ENCODE assay signal across 9 cellular contexts in genomic region chr3:51637941-51638471, GRCh38. TPM values are rescaled to one million over a fixed set of nuclear protein-coding genes. Genes with fewer than 3 reads are reported as not detected.
DNase-seq lines count a peak whose midpoint lies in the region; ATAC-seq, FAIRE-seq and TF ChIP-seq lines count a peak whose summit lies in the region.
"Had no signal": no experiment of that assay in that cellular context is flagged by ENCODE, and none has a peak within 500 bp of the region (broad histone marks: within the 10 kb centered on the region; RNA-seq: fewer than 3 reads in every experiment).

No MANE protein-coding gene starts in this region.

- TF ChIP-seq POLR2A in HCT116 (IDR thresholded peaks at IDR 0.05; ENCODE audit: borderline replicate concordance, extremely low read depth, insufficient read depth, insufficient read length): no peak

- ATAC-seq in HCT116: peak; percentile 97

- no peaks in the 10 kb centered on the region for H3K9me2 ChIP-seq in HCT116 (ENCODE audit: insufficient read depth)

- no peaks in the 10 kb centered on the region for H3F3A ChIP-seq in smooth muscle cell (ENCODE audit: low read depth)

- H4K20me1 ChIP-seq in HCT116 (ENCODE audit: insufficient read depth) (no peaks in the 10 kb centered on the region), smooth muscle cell (ENCODE audit: low read depth) (no peaks in the 10 kb centered on the region)

- DNase-seq in DMS53 (lab: John Stamatoyannopoulos, UW) (peak; percentile 54), DMS53 treated with DMSO at 0.1 percent for 48 hours (lab: John Stamatoyannopoulos, UW; ENCODE audit: unreplicated experiment) (no peak), HCT116 (ENCODE audit: low read depth, low spot score) (peak; percentile 73), NCI-H2171 treated with DMSO at 0.1 percent for 48 hours (lab: John Stamatoyannopoulos, UW) (peak; percentile 52), globus pallidus (ENCODE audit: low spot score) (peak; percentile 4), smooth muscle cell (lab: John Stamatoyannopoulos, UW; ENCODE audit: unreplicated experiment) (no peak), frontal cortex (ENCODE audit: low spot score in 2 of 2) (no peak)
- peak; percentile 6 for DNase-seq in activated CD4-positive, alpha-beta T cell treated with anti-CD3 and anti-CD28 coated beads, Interleukin-2, amount 50 U/mL, for 1 hour

- H3K9me3 ChIP-seq in HCT116 (ENCODE audit: control insufficient read depth in 1 of 2, insufficient read depth in 1 of 2, low read depth in 1 of 2, low read length in 2 of 2) (no peaks in the 10 kb centered on the region), smooth muscle cell (replicated peaks; ENCODE audit: low read depth) (no peaks in the 10 kb centered on the region)
- H3K9me3 ChIP-seq: BLaER1 had no signal

- FAIRE-seq in frontal cortex (lab: Jason Lieb, UNC): no peak

- no peak overlapping the region for H3K27ac ChIP-seq in HCT116 (ENCODE audit: low read depth, low read length)
- no peak overlapping the region for H3K27ac ChIP-seq in smooth muscle cell (ENCODE audit: low read depth)
- H3K27ac ChIP-seq: BLaER1 had no signal

- no peak overlapping the region for H3K9ac ChIP-seq in HCT116 (ENCODE audit: low read length)
- no peak overlapping the region for H3K9ac ChIP-seq in smooth muscle cell (ENCODE audit: low read depth)
- H3K9ac ChIP-seq: BLaER1 had no signal

- RAD21 ChIA-PET in HCT116 (lab: Charles Lee; ENCODE audit: low non-redundant PET in 1 of 2, low total read pairs in 2 of 2, uncharacterized antibody in 2 of 2, unreplicated experiment in 2 of 2): no interaction called here

- TF ChIP-seq CTCF in HCT116 (IDR thresholded peaks at IDR 0.05 in 2 of 3, conservative IDR thresholded peaks at IDR 0.05 in 1 of 3; ENCODE audit: borderline replicate concordance in 1 of 3, insufficient read depth in 1 of 3, low read depth in 2 of 3, low read length in 2 of 3) (peak; percentile 94 to 99 (median 95)), smooth muscle cell (IDR thresholded peaks at IDR 0.05; ENCODE audit: borderline replicate concordance, insufficient read depth, poor library complexity, severe bottlenecking) (peak; percentile 43)

- 76% methylated on average over 6 of the region's 6 CpGs for WGBS in smooth muscle cell (ENCODE audit: low lambda C conversion rate)

- TF ChIP-seq RAD21 in HCT116 (IDR thresholded peaks at IDR 0.05; ENCODE audit: low read depth): peak; percentile 82

- no TSS peak for BruUV-seq in HCT116 (replicated peaks; lab: Mats Ljungman, UMichigan)

- intact Hi-C loops in HCT116 (cut with micrococcal nuclease): loop anchor here (1.0 to 2.0 kb wide), 2 partner anchors 31 to 136 kb away; no protein-coding TSS in a partner anchor

- H2AFZ ChIP-seq in HCT116 (ENCODE audit: low read depth, low read length, poor library complexity, severe bottlenecking) (no peak overlapping the region), smooth muscle cell (ENCODE audit: low read depth) (no peak overlapping the region)

- CTCF ChIA-PET in HCT116 (lab: Charles Lee): interaction anchor here (1.2 kb wide), 1 partner anchor 136 kb away, joined by 8 read pairs; no protein-coding TSS in a partner anchor

- no peaks in the 10 kb centered on the region for H3K79me2 ChIP-seq in HCT116 (ENCODE audit: insufficient read depth, low read length)
- H3K79me2 ChIP-seq in smooth muscle cell (ENCODE audit: low read depth): no peaks in the 10 kb centered on the region

- peaks cover 21 to 29% of the 10 kb centered on the region in 2 experiments; a peak in 3 of 4 replicates for H3K36me3 ChIP-seq in HCT116 (ENCODE audit: control insufficient read depth in 1 of 2, insufficient read depth in 2 of 2, low read length in 2 of 2)
- H3K36me3 ChIP-seq in smooth muscle cell (ENCODE audit: low read depth): peaks cover 14% of the 10 kb centered on the region

- H3K4me1 ChIP-seq in HCT116 (ENCODE audit: control insufficient read depth in 1 of 2, insufficient read depth in 2 of 2, low read length in 2 of 2) (no peaks in the 10 kb centered on the region; a peak in 1 of 4 replicates), smooth muscle cell (ENCODE audit: low read depth) (no peaks in the 10 kb centered on the region)
- H3K4me1 ChIP-seq: BLaER1 had no signal

- H3K4me3 ChIP-seq in HCT116 (replicated peaks in 1 of 2; ENCODE audit: low read depth in 1 of 2, low read length in 2 of 2) (no peak overlapping the region), smooth muscle cell (no peak overlapping the region)
- H3K4me3 ChIP-seq: BLaER1 had no signal

- POLR2A ChIA-PET in HCT116 (lab: Charles Lee): no interaction called here

- H3K27me3 ChIP-seq in HCT116 (ENCODE audit: insufficient read depth, low read length) (no peaks in the 10 kb centered on the region), smooth muscle cell (ENCODE audit: low read depth) (no peaks in the 10 kb centered on the region)
- H3K27me3 ChIP-seq: BLaER1 had no signal

- H3K4me2 ChIP-seq in HCT116 (ENCODE audit: low read length): no peak overlapping the region
- no peak overlapping the region for H3K4me2 ChIP-seq in smooth muscle cell
- H3K4me2 ChIP-seq: BLaER1 had no signal

TF ChIP-seq in HCT116, 20 proteins besides CTCF, POLR2A, EP300 and RAD21:
- no peak for TF ChIP-seq SRF (IDR thresholded peaks at IDR 0.05; ENCODE audit: low read depth)
- no peak for TF ChIP-seq JUND (IDR thresholded peaks at IDR 0.05)
- no peak for TF ChIP-seq ATF3 (IDR thresholded peaks at IDR 0.05)
- TF ChIP-seq ZNF274 (IDR thresholded peaks at IDR 0.05; ENCODE audit: low read depth, low read length): no peak
- TF ChIP-seq YY1 (IDR thresholded peaks at IDR 0.05; ENCODE audit: extremely low read depth, insufficient replicate concordance, low read depth, low read length): peak; percentile 10
- no peak for TF ChIP-seq EGR1 (IDR thresholded peaks at IDR 0.05; ENCODE audit: low read depth)

RNA-seq across cellular contexts. Expression of gene TEX264, which starts 33.0 kb away (rescaled TPM):
- total RNA-seq in HCT116 (2021; ENCODE audit: unreplicated experiment): 36.0 TPM
- polyA plus RNA-seq in HCT116 (2012): 50.5 and 52.8 TPM in 2 replicates
- 33.4 and 41.0 TPM in 2 replicates for total RNA-seq in smooth muscle cell
- polyA plus RNA-seq in smooth muscle cell: 39.8 and 51.6 TPM in 2 replicates
- total RNA-seq in frontal cortex: 17.9 TPM

Comparison
In these comparisons a context has a peak if more than half of its experiments do, and no peak if none do; other contexts are left out.
1. DNase-seq: peak in DMS53 (single experiment), HCT116 (single experiment), NCI-H2171 treated with DMSO at 0.1 percent for 48 hours (single experiment), activated CD4-positive, alpha-beta T cell treated with anti-CD3 and anti-CD28 coated beads, Interleukin-2, amount 50 U/mL, for 1 hour (single experiment) and globus pallidus (single experiment); none in DMS53 treated with DMSO at 0.1 percent for 48 hours (single experiment), smooth muscle cell (single experiment) and frontal cortex (0 of 2).